In genomic region chr7:38881947-38882684, GRCh38 we compare ENCODE assay signal across 24 cellular contexts. TPM values are rescaled to one million over a fixed set of nuclear protein-coding genes. Genes with fewer than 3 reads are reported as not detected.
DNase-seq lines count a peak whose midpoint lies in the region; ATAC-seq and TF ChIP-seq lines count a peak whose summit lies in the region.
"Had no signal": no experiment of that assay in that cellular context is flagged by ENCODE, and none has a peak within 500 bp of the region (broad histone marks: within the 10 kb centered on the region; RNA-seq: fewer than 3 reads in every experiment).

No MANE protein-coding gene starts in this region.

- 49% methylated on average over 2 of the region's 2 CpGs for WGBS in suprapubic skin

- H3K27me3 Mint-ChIP-seq in T-helper 2 cell treated with Interferon-gamma antibody and Interleukin-4, amounts not matched to agents 5 μg/mL and 100 μg/mL, for 36 hours (ENCODE audit: low read depth), result no peaks in the 10 kb centered on the region
- no peaks in the 10 kb centered on the region for H3K27me3 Mint-ChIP-seq in osteocyte (ENCODE audit: unreplicated experiment)
- H3K27me3 Mint-ChIP-seq: activated CD4-positive, alpha-beta T cell treated with anti-CD3 and anti-CD28 coated beads, Interleukin-2, amount 10 ng/mL, durations not matched to agents 24 days and 14 days; activated naive CD4-positive, alpha-beta T cell treated with anti-CD3 and anti-CD28 coated beads, Interleukin-2, amount 10 ng/mL, durations not matched to agents 7 days and 5 days; stimulated activated naive CD8-positive, alpha-beta T cell treated with anti-CD3 and anti-CD28 coated beads, Interleukin-15, Interleukin-2, amounts not matched to agents 100 ng/mL and 50 ng/mL, for 24 hours had no signal

- H3K36me3 ChIP-seq in suprapubic skin, result no peaks in the 10 kb centered on the region
- H3K36me3 ChIP-seq: ovary, vagina had no signal

- no peaks in the 10 kb centered on the region for H3K4me1 ChIP-seq in suprapubic skin
- H3K4me1 ChIP-seq: vagina had no signal

- H3K9me3 Mint-ChIP-seq in activated naive CD4-positive, alpha-beta T cell treated with anti-CD3 and anti-CD28 coated beads, Interleukin-2, amount 50 U/mL, for 72 hours, result peaks cover 7 to 20% of the 10 kb centered on the region in 2 donors
- peaks cover under 1% of the 10 kb centered on the region for H3K9me3 Mint-ChIP-seq in T-helper 2 cell treated with Interferon-gamma antibody and Interleukin-4, amounts not matched to agents 5 μg/mL and 100 μg/mL, for 36 hours
- peaks cover 15% of the 10 kb centered on the region for H3K9me3 Mint-ChIP-seq in osteocyte (ENCODE audit: unreplicated experiment)
- H3K9me3 Mint-ChIP-seq: activated naive CD4-positive, alpha-beta T cell treated with anti-CD3 and anti-CD28 coated beads, Interleukin-2, amount 10 ng/mL, durations not matched to agents 7 days and 5 days had no signal

- peaks cover 22% of the 10 kb centered on the region for H3K4me1 Mint-ChIP-seq in T-helper 2 cell treated with Interferon-gamma antibody and Interleukin-4, amounts not matched to agents 5 μg/mL and 100 μg/mL, for 36 hours (ENCODE audit: low read depth)
- H3K4me1 Mint-ChIP-seq in osteocyte (ENCODE audit: unreplicated experiment), result no peaks in the 10 kb centered on the region
- H3K4me1 Mint-ChIP-seq: activated naive CD4-positive, alpha-beta T cell treated with anti-CD3 and anti-CD28 coated beads, Interleukin-2, amount 10 ng/mL, durations not matched to agents 7 days and 5 days; nephron progenitor cell had no signal

- DNase-seq in activated naive CD4-positive, alpha-beta T cell treated with anti-CD3 and anti-CD28 coated beads, Interleukin-2, amount 50 U/mL, for 72 hours (ENCODE audit: low spot score in 2 of 2), result no peak
- no peak for DNase-seq in activated naive CD4-positive, alpha-beta T cell treated with anti-CD3 and anti-CD28 coated beads, Interleukin-2, amount 50 U/mL, for 16 hours
- peak; percentile 10 for DNase-seq in T-helper 2 cell treated with Interferon-gamma antibody and Interleukin-4, amounts not matched to agents 5 μg/mL and 100 μg/mL, for 36 hours (ENCODE audit: low spot score)
- DNase-seq in erythroblast (lab: John Stamatoyannopoulos, UW) (peak; percentile 3 to 50), osteocyte (ENCODE audit: extremely low spot score, unreplicated experiment) (no peak), suprapubic skin (ENCODE audit: low spot score in 2 of 2) (no peak), hepatic stellate cell (ENCODE audit: low spot score) (no peak)
- DNase-seq in stimulated activated naive CD8-positive, alpha-beta T cell treated with anti-CD3 and anti-CD28 coated beads, Interleukin-15, Interleukin-2, amounts not matched to agents 100 U/mL and 50 U/mL, for 24 hours, result no peak
- DNase-seq: ACHN; activated CD4-positive, alpha-beta T cell treated with anti-CD3 and anti-CD28 coated beads, Interleukin-2, amount 10 ng/mL, durations not matched to agents 24 days and 14 days; activated naive CD4-positive, alpha-beta T cell treated with anti-CD3 and anti-CD28 coated beads, Interleukin-2, amount 10 ng/mL, durations not matched to agents 7 days and 5 days; anterior cingulate cortex; immature natural killer cell; Karpas-422; NCI-H1417 treated with DMSO at 0.1 percent for 48 hours; NCI-H2029 treated with DMSO at 0.1 percent for 48 hours; NCI-H69; nephron progenitor cell; ovary; SIG-M5; small intestine had no signal

- no peak for TF ChIP-seq EP300 in suprapubic skin (IDR thresholded peaks at IDR 0.05)

- no peak overlapping the region for H3K4me3 ChIP-seq in suprapubic skin
- H3K4me3 ChIP-seq: BLaER1, ovary, vagina had no signal

- H3K27ac ChIP-seq in suprapubic skin, result no peak overlapping the region
- H3K27ac ChIP-seq: BLaER1, ovary, vagina had no signal

- no peaks in the 10 kb centered on the region for H3K27me3 ChIP-seq in suprapubic skin
- H3K27me3 ChIP-seq: BLaER1, ovary, vagina had no signal

- peaks cover 9 to 42% of the 10 kb centered on the region in 2 donors for H3K36me3 Mint-ChIP-seq in activated naive CD4-positive, alpha-beta T cell treated with anti-CD3 and anti-CD28 coated beads, Interleukin-2, amount 50 U/mL, for 72 hours
- peaks cover 24% of the 10 kb centered on the region for H3K36me3 Mint-ChIP-seq in T-helper 2 cell treated with Interferon-gamma antibody and Interleukin-4, amounts not matched to agents 5 μg/mL and 100 μg/mL, for 36 hours (ENCODE audit: low read depth)
- H3K36me3 Mint-ChIP-seq in osteocyte (ENCODE audit: unreplicated experiment), result peaks cover 29% of the 10 kb centered on the region

- no peak for TF ChIP-seq CTCF in osteocyte (IDR thresholded peaks at IDR 0.05)
- TF ChIP-seq CTCF in suprapubic skin (IDR thresholded peaks at IDR 0.05), result no peak

- H3K4me3 Mint-ChIP-seq in T-helper 2 cell treated with Interferon-gamma antibody and Interleukin-4, amounts not matched to agents 5 μg/mL and 100 μg/mL, for 36 hours, result no peak overlapping the region
- H3K4me3 Mint-ChIP-seq in osteocyte (ENCODE audit: unreplicated experiment), result no peak overlapping the region
- H3K4me3 Mint-ChIP-seq: activated CD4-positive, alpha-beta T cell treated with anti-CD3 and anti-CD28 coated beads, Interleukin-2, amount 10 ng/mL, durations not matched to agents 24 days and 14 days; activated naive CD4-positive, alpha-beta T cell treated with anti-CD3 and anti-CD28 coated beads, Interleukin-2, amount 10 ng/mL, durations not matched to agents 7 days and 5 days; immature natural killer cell; nephron progenitor cell; stimulated activated naive CD8-positive, alpha-beta T cell treated with anti-CD3 and anti-CD28 coated beads, Interleukin-15, Interleukin-2, amounts not matched to agents 100 ng/mL and 50 ng/mL, for 24 hours had no signal

- no peak overlapping the region for H3K27ac Mint-ChIP-seq in activated naive CD4-positive, alpha-beta T cell treated with anti-CD3 and anti-CD28 coated beads, Interleukin-2, amount 50 U/mL, for 72 hours
- H3K27ac Mint-ChIP-seq in T-helper 2 cell treated with Interferon-gamma antibody and Interleukin-4, amounts not matched to agents 5 μg/mL and 100 μg/mL, for 36 hours, result no peak overlapping the region
- no peak overlapping the region for H3K27ac Mint-ChIP-seq in osteocyte (ENCODE audit: unreplicated experiment)
- H3K27ac Mint-ChIP-seq: activated CD4-positive, alpha-beta T cell treated with anti-CD3 and anti-CD28 coated beads, Interleukin-2, amount 10 ng/mL, durations not matched to agents 24 days and 14 days; activated naive CD4-positive, alpha-beta T cell treated with anti-CD3 and anti-CD28 coated beads, Interleukin-2, amount 10 ng/mL, durations not matched to agents 7 days and 5 days; nephron progenitor cell; stimulated activated naive CD8-positive, alpha-beta T cell treated with anti-CD3 and anti-CD28 coated beads, Interleukin-15, Interleukin-2, amounts not matched to agents 100 ng/mL and 50 ng/mL, for 24 hours had no signal

- peak; percentile 22 to 69 for ATAC-seq in activated naive CD4-positive, alpha-beta T cell treated with anti-CD3 and anti-CD28 coated beads, Interleukin-2, amount 50 U/mL, for 72 hours
- peak; percentile 59 for ATAC-seq in stimulated activated naive CD8-positive, alpha-beta T cell treated with anti-CD3 and anti-CD28 coated beads, Interleukin-15, Interleukin-2, amounts not matched to agents 100 U/mL and 50 U/mL, for 24 hours

- TF ChIP-seq POLR2A in erythroblast (IDR thresholded peaks at IDR 0.05; ENCODE audit: low read length) (no peak), suprapubic skin (IDR thresholded peaks at IDR 0.05) (no peak)

- no peaks in the 10 kb centered on the region for H3K9me3 ChIP-seq in suprapubic skin
- H3K9me3 ChIP-seq: ovary, vagina had no signal

RNA-seq across cellular contexts. Expression of gene VPS41, which starts 26.9 kb away (rescaled TPM):
- 10 to 100 TPM; 71.7 to 84.6 TPM for total RNA-seq in activated naive CD4-positive, alpha-beta T cell treated with anti-CD3 and anti-CD28 coated beads, Interleukin-2, amount 50 U/mL, for 72 hours
- total RNA-seq in osteocyte (105 and 115 TPM in 2 replicates), suprapubic skin (10 to 100 TPM; 28.6 to 65.5 (median 38.1) TPM)

Comparison
In these comparisons a context has a peak if more than half of its experiments do, and no peak if none do; other contexts are left out.
1. DNase-seq: peak in T-helper 2 cell treated with Interferon-gamma antibody and Interleukin-4, amounts not matched to agents 5 μg/mL and 100 μg/mL, for 36 hours (single experiment) and erythroblast (2 of 2); none in activated naive CD4-positive, alpha-beta T cell treated with anti-CD3 and anti-CD28 coated beads, Interleukin-2, amount 50 U/mL, for 72 hours (0 of 2), activated naive CD4-positive, alpha-beta T cell treated with anti-CD3 and anti-CD28 coated beads, Interleukin-2, amount 50 U/mL, for 16 hours (single experiment), stimulated activated naive CD8-positive, alpha-beta T cell treated with anti-CD3 and anti-CD28 coated beads, Interleukin-15, Interleukin-2, amounts not matched to agents 100 U/mL and 50 U/mL, for 24 hours (single experiment), osteocyte (single experiment), suprapubic skin (0 of 2) and hepatic stellate cell (single experiment).